8 cellular contexts compared by ENCODE assay signal in genomic region chr12:31961137-31961536, GRCh38. TPM values are rescaled to one million over a fixed set of nuclear protein-coding genes. Genes with fewer than 3 reads are reported as not detected.
DNase-seq lines count a peak whose midpoint lies in the region; ATAC-seq and TF ChIP-seq lines count a peak whose summit lies in the region.

No MANE protein-coding gene starts in this region.

- peak overlapping the region; percentile 82 to 98 (median 97) for H3K27ac Mint-ChIP-seq in IgD-negative memory B cell

- no peaks in the 10 kb centered on the region for H3K27me3 ChIP-seq in BLaER1 treated with 17β-estradiol and CSF1 and Interleukin-3, amounts not matched to agents 10 nM and 100 nM
- no peaks in the 10 kb centered on the region for H3K27me3 ChIP-seq in muscle layer of duodenum (ENCODE audit: low read depth, low read length)

- H3K36me3 Mint-ChIP-seq in IgD-negative memory B cell, result peaks cover 31% of the 10 kb centered on the region

- peak overlapping the region; percentile 82 to 98 (median 86) for H3K4me2 ChIP-seq in BLaER1 treated with 17β-estradiol and CSF1 and Interleukin-3, amounts not matched to agents 10 nM and 100 nM

- DNase-seq in coronary artery (ENCODE audit: low spot score) (no peak), KG1 (lab: John Stamatoyannopoulos, UW) (no peak), DMS79 treated with DMSO at 0.1 percent for 48 hours (lab: John Stamatoyannopoulos, UW) (no peak)

- peak overlapping the region; percentile 69 to 93 (median 86) for H3K4me3 ChIP-seq in BLaER1 treated with 17β-estradiol and CSF1 and Interleukin-3, amounts not matched to agents 10 nM and 100 nM
- H3K4me3 ChIP-seq in coronary artery (peak overlapping the region; percentile 94), muscle layer of duodenum (ENCODE audit: low read depth in 1 of 2, low read length in 2 of 2) (peak overlapping the region; percentile 75 to 85)

- H3K4me1 Mint-ChIP-seq in IgD-negative memory B cell, result peaks cover 54 to 61% (median 61%) of the 10 kb centered on the region in 3 donors

- peaks cover 50 to 58% (median 55%) of the 10 kb centered on the region in 11 experiments for H3K36me3 ChIP-seq in BLaER1 treated with 17β-estradiol and CSF1 and Interleukin-3, amounts not matched to agents 10 nM and 100 nM
- H3K36me3 ChIP-seq in muscle layer of duodenum (ENCODE audit: control insufficient read depth in 1 of 2, insufficient read depth in 2 of 2, low read length in 2 of 2), result peaks cover 0 to 4% of the 10 kb centered on the region in 2 donors

- TF ChIP-seq CTCF in coronary artery (IDR thresholded peaks at IDR 0.05), result no peak

- no peak for ATAC-seq in HG03469 (IDR thresholded peaks at IDR 0.05; ENCODE audit: unreplicated experiment)
- ATAC-seq in GM21360 (IDR thresholded peaks at IDR 0.05; ENCODE audit: unreplicated experiment), result no peak

- peaks cover 13 to 63% (median 34%) of the 10 kb centered on the region in 11 experiments; a peak in 21 of 22 replicates for H4K20me1 ChIP-seq in BLaER1 treated with 17β-estradiol and CSF1 and Interleukin-3, amounts not matched to agents 10 nM and 100 nM

- H3K4me3 Mint-ChIP-seq in IgD-negative memory B cell, result peak overlapping the region; percentile 93 to 100 (median 97)

- H3K27me3 Mint-ChIP-seq in IgD-negative memory B cell, result no peaks in the 10 kb centered on the region

- peaks cover 40 to 63% (median 49%) of the 10 kb centered on the region in 11 experiments for H3K9me3 ChIP-seq in BLaER1 treated with 17β-estradiol and CSF1 and Interleukin-3, amounts not matched to agents 10 nM and 100 nM (replicated peaks in 1 of 11)
- no peaks in the 10 kb centered on the region for H3K9me3 ChIP-seq in muscle layer of duodenum (ENCODE audit: control insufficient read depth in 1 of 2, low read length in 2 of 2)

- H3K9me3 Mint-ChIP-seq in IgD-negative memory B cell, result peaks cover 0 to 4% (median 2%) of the 10 kb centered on the region in 3 donors

- peak overlapping the region in 8 of 11 experiments; percentile 93 to 99 (median 96); a peak in 12 of 22 replicates for H3K27ac ChIP-seq in BLaER1 treated with 17β-estradiol and CSF1 and Interleukin-3, amounts not matched to agents 10 nM and 100 nM
- H3K27ac ChIP-seq in coronary artery (no peak overlapping the region), muscle layer of duodenum (ENCODE audit: low read length) (no peak overlapping the region)

- H3K9ac ChIP-seq in BLaER1 treated with 17β-estradiol and CSF1 and Interleukin-3, amounts not matched to agents 10 nM and 100 nM, result peak overlapping the region; percentile 92 to 99 (median 97)

- H3K4me1 ChIP-seq in BLaER1 treated with 17β-estradiol and CSF1 and Interleukin-3, amounts not matched to agents 10 nM and 100 nM, result peaks cover 23 to 63% (median 27%) of the 10 kb centered on the region in 10 experiments
- peaks cover 0 to 24% of the 10 kb centered on the region in 2 donors for H3K4me1 ChIP-seq in muscle layer of duodenum (ENCODE audit: control insufficient read depth in 1 of 2, insufficient read depth in 2 of 2, low read length in 2 of 2)

RNA-seq across cellular contexts. Expression of gene RESF1, which starts 1.9 kb away (rescaled TPM):
- 193 TPM for polyA plus RNA-seq in IgD-negative memory B cell

Comparison
In these comparisons a context has a peak if more than half of its experiments do, and no peak if none do; other contexts are left out.
1. H3K27ac ChIP-seq: peak in BLaER1 treated with 17β-estradiol and CSF1 and Interleukin-3, amounts not matched to agents 10 nM and 100 nM (8 of 11); none in coronary artery (0 of 2) and muscle layer of duodenum (single experiment).
2. Peak in every context shown above with its lines, with median percentiles within 50 percentile points of each other: H3K4me3 ChIP-seq.